ENCODE assay signal across 8 cellular contexts in genomic region chr16:70370145-70370544, GRCh38. TPM values are rescaled to one million over a fixed set of nuclear protein-coding genes. Genes with fewer than 3 reads are reported as not detected.
DNase-seq lines count a peak whose midpoint lies in the region; ATAC-seq, FAIRE-seq and TF ChIP-seq lines count a peak whose summit lies in the region.
"Not testable (repeated sequence)": the region's sequence is repeated elsewhere in the genome, so short reads cannot be mapped to it uniquely, and the experiment has no call there.

No MANE protein-coding gene starts in this region.

- not testable (repeated sequence) for H3K4me3 Mint-ChIP-seq in CD4-positive, alpha-beta T cell; naive B cell

- BruUV-seq in HCT116 (replicated peaks; lab: Mats Ljungman, UMichigan) = not testable (repeated sequence)

- not testable (repeated sequence) for H3K4me1 ChIP-seq in HCT116 (ENCODE audit: control insufficient read depth in 1 of 2, insufficient read depth in 2 of 2, low read length in 2 of 2)

- TF ChIP-seq POLR2A in HCT116 (IDR thresholded peaks at IDR 0.05; ENCODE audit: borderline replicate concordance, extremely low read depth, insufficient read depth, insufficient read length) = not testable (repeated sequence)

- H3K9me3 ChIP-seq in CD4-positive, alpha-beta T cell (ENCODE audit: control insufficient read depth, low read length); HCT116 (ENCODE audit: control insufficient read depth in 1 of 2, insufficient read depth in 1 of 2, low read depth in 1 of 2, low read length in 2 of 2): not testable (repeated sequence)

- H3K9me3 Mint-ChIP-seq in CD4-positive, alpha-beta T cell; naive B cell: not testable (repeated sequence)

- H3K27ac ChIP-seq in CD4-positive, alpha-beta T cell (ENCODE audit: low read depth, low read length); HCT116 (ENCODE audit: low read depth, low read length); RWPE1: not testable (repeated sequence)

- H3K36me3 ChIP-seq in HCT116 (ENCODE audit: control insufficient read depth in 1 of 2, insufficient read depth in 2 of 2, low read length in 2 of 2) = peaks cover 24 to 32% of the 10 kb centered on the region in 2 experiments; a peak in 3 of 4 replicates
- peaks cover 16% of the 10 kb centered on the region for H3K36me3 ChIP-seq in bronchial epithelial cell (ENCODE audit: control insufficient read depth, insufficient read depth, low read length)

- H3K4me3 ChIP-seq in HCT116 (replicated peaks in 1 of 2; ENCODE audit: low read depth in 1 of 2, low read length in 2 of 2); bronchial epithelial cell (ENCODE audit: low read depth, low read length): not testable (repeated sequence)

- TF ChIP-seq RAD21 in HCT116 (IDR thresholded peaks at IDR 0.05; ENCODE audit: low read depth) = peak; percentile 63

- peak; percentile 67 for TF ChIP-seq CTCF in CD4-positive, alpha-beta T cell (IDR thresholded peaks at IDR 0.05)
- TF ChIP-seq CTCF in HCT116 (IDR thresholded peaks at IDR 0.05 in 2 of 3, conservative IDR thresholded peaks at IDR 0.05 in 1 of 3; ENCODE audit: borderline replicate concordance in 1 of 3, insufficient read depth in 1 of 3, low read depth in 2 of 3, low read length in 2 of 3) (peak; percentile 59 to 64 (median 61); a peak in 5 of 6 replicates), RWPE1 (conservative IDR thresholded peaks at IDR 0.05; ENCODE audit: low read depth) (peak; percentile 68), bronchial epithelial cell (IDR thresholded peaks at IDR 0.05; ENCODE audit: insufficient read depth, low read length, severe bottlenecking) (peak; percentile 53)

- H3K4me1 Mint-ChIP-seq in CD4-positive, alpha-beta T cell (ENCODE audit: low read depth); naive B cell: not testable (repeated sequence)

- not testable (repeated sequence) for H3K27me3 Mint-ChIP-seq in CD4-positive, alpha-beta T cell; naive B cell

- H3K9ac ChIP-seq in HCT116 (ENCODE audit: low read length) = not testable (repeated sequence)

- RAD21 ChIA-PET in HCT116 (lab: Charles Lee; ENCODE audit: low non-redundant PET in 1 of 2, low total read pairs in 2 of 2, uncharacterized antibody in 2 of 2, unreplicated experiment in 2 of 2) = not testable (repeated sequence)

- not testable (repeated sequence) for FAIRE-seq in bronchial epithelial cell (lab: Jason Lieb, UNC)

- H3K27me3 ChIP-seq in CD4-positive, alpha-beta T cell (ENCODE audit: control insufficient read depth, insufficient read depth, low read length); HCT116 (ENCODE audit: insufficient read depth, low read length); bronchial epithelial cell (ENCODE audit: control insufficient read depth, insufficient read depth, low read length): not testable (repeated sequence)

- not testable (repeated sequence) for H3K4me2 ChIP-seq in HCT116 (ENCODE audit: low read length)

- not testable (repeated sequence) for H2AFZ ChIP-seq in HCT116 (ENCODE audit: low read depth, low read length, poor library complexity, severe bottlenecking)

- not testable (repeated sequence) for H3K79me2 ChIP-seq in HCT116 (ENCODE audit: insufficient read depth, low read length)

- H3K36me3 Mint-ChIP-seq in CD4-positive, alpha-beta T cell (ENCODE audit: low read depth) = peaks cover 79% of the 10 kb centered on the region
- H3K36me3 Mint-ChIP-seq in naive B cell = not testable (repeated sequence)

- peak; percentile 77 for ATAC-seq in CD4-positive, alpha-beta T cell (ENCODE audit: poor library complexity)
- ATAC-seq in HCT116 (peak; percentile 69), Right ventricle myocardium inferior (peak; percentile 72), naive B cell (ENCODE audit: low read depth in 2 of 2) (peak; percentile 61 to 64)

- peak in 9 of 10 experiments; percentile 24 to 54 (median 33) for DNase-seq in CD4-positive, alpha-beta T cell
- not testable (repeated sequence) for DNase-seq in HCT116 (ENCODE audit: low read depth, low spot score); RWPE1 (ENCODE audit: low spot score); bronchial epithelial cell (ENCODE audit: low read depth); Right ventricle myocardium inferior (ENCODE audit: missing footprints)
- DNase-seq in activated T-cell treated with anti-CD3 and anti-CD28 coated beads for 4 hours = peak; percentile 14
- peak; percentile 24 for DNase-seq in naive B cell
- DNase-seq in stimulated activated naive CD4-positive, alpha-beta T cell (lab: John Stamatoyannopoulos, UW) = peak in 5 of 6 experiments; percentile 9 to 51 (median 36)

- H3K9me2 ChIP-seq in HCT116 (ENCODE audit: insufficient read depth) = not testable (repeated sequence)

- intact Hi-C loops in CD4-positive, alpha-beta T cell (cut with DNase I, micrococcal nuclease) = loop anchor here (2.0 to 5.0 kb wide), 2 partner anchors 97 to 283 kb away; no protein-coding TSS in a partner anchor
- intact Hi-C loops in HCT116 (cut with micrococcal nuclease) (loop anchor here (5.0 kb wide), 1 partner anchor 102 kb away; no protein-coding TSS in a partner anchor), Right ventricle myocardium inferior (cut with DNase I) (loop anchor here (2.0 kb wide), 1 partner anchor 285 kb away; no protein-coding TSS in a partner anchor)

- H4K20me1 ChIP-seq in HCT116 (ENCODE audit: insufficient read depth) = not testable (repeated sequence)

- H3K27ac Mint-ChIP-seq in CD4-positive, alpha-beta T cell = peak overlapping the region; percentile 57
- peak overlapping the region in 1 of 6 donors; percentile 70 for H3K27ac Mint-ChIP-seq in naive B cell

- POLR2A ChIA-PET in CD4-positive, alpha-beta T cell (lab: Charles Lee) = interaction anchor here (0.8 to 3.1 kb wide), 4 partner anchors 10 to 155 kb away, joined by 3 to 23 read pairs (median 8); partner anchors contain the start of genes DDX19A and FCSK
- POLR2A ChIA-PET in HCT116 (lab: Charles Lee) = interaction anchor here (1.2 kb wide), 1 partner anchor 10 kb away, joined by 7 read pairs; no protein-coding TSS in a partner anchor
- POLR2A ChIA-PET in RWPE1 (lab: Yijun Ruan, JAX; ENCODE audit: low non-redundant PET) = not testable (repeated sequence)

- CTCF ChIA-PET in CD4-positive, alpha-beta T cell (lab: Charles Lee) = interaction anchor here (1.1 to 1.2 kb wide), 3 partner anchors 10 to 86 kb away, joined by 3 to 4 read pairs (median 4); no protein-coding TSS in a partner anchor
- CTCF ChIA-PET in HCT116 (lab: Charles Lee) (interaction anchor here (0.7 to 1.4 kb wide), 6 partner anchors 9 to 401 kb away, joined by 3 to 19 read pairs (median 4); no protein-coding TSS in a partner anchor), RWPE1 (lab: Yijun Ruan, JAX) (interaction anchor here (0.6 to 0.8 kb wide), 3 partner anchors 10 to 114 kb away, joined by 3 read pairs; no protein-coding TSS in a partner anchor)

RNA-seq across cellular contexts. Expression of gene DDX19A, which starts 23.4 kb away (rescaled TPM):
- total RNA-seq in CD4-positive, alpha-beta T cell = 10 to 100 TPM; 57.1 to 57.3 TPM
- total RNA-seq in HCT116 (2021; ENCODE audit: unreplicated experiment) (43.4 TPM), bronchial epithelial cell (21.3 and 27.9 TPM in 2 replicates), Right ventricle myocardium inferior (23.3 TPM)
- 19.5 and 22.5 TPM in 2 replicates for polyA plus RNA-seq in HCT116 (2012)
- polyA plus RNA-seq in naive B cell (ENCODE audit: low read depth in 6 of 6) = 10 to 100 TPM; 30.4 to 45.7 (median 38.0) TPM
